ENCODE assay signal across 11 cellular contexts in genomic region chr16:76946879-76947278, GRCh38.
DNase-seq lines count a peak whose midpoint lies in the region; ATAC-seq, FAIRE-seq and TF ChIP-seq lines count a peak whose summit lies in the region.
"Had no signal": no experiment of that assay in that cellular context is flagged by ENCODE, and none has a peak within 500 bp of the region (broad histone marks: within the 10 kb centered on the region; RNA-seq: fewer than 3 reads in every experiment).

No MANE protein-coding gene starts in this region.

- DNase-seq in A549 (ENCODE audit: low read depth in 1 of 2, low spot score in 1 of 2) (peak; percentile 84 to 92), H54 (ENCODE audit: insufficient read length, low spot score) (no peak), RWPE1 (ENCODE audit: low spot score) (peak; percentile 75), head of caudate nucleus (peak in 32 of 42 donors; percentile 3 to 68 (median 30)), NCI-H774 (lab: John Stamatoyannopoulos, UW) (no peak), D341Med (ENCODE audit: low spot score) (no peak)
- DNase-seq in activated effector memory CD4-positive, alpha-beta T cell treated with Interleukin-2 at 50 U/mL for 16 hours = no peak
- DNase-seq: DND-41 had no signal

- peaks cover 19% of the 10 kb centered on the region for H3K4me1 ChIP-seq in A549
- H3K4me1 ChIP-seq: SJSA1 had no signal

- intact Hi-C loops in head of caudate nucleus (cut with DNase I) = no loop called here

- peak overlapping the region; percentile 79 for H3K4me2 ChIP-seq in A549

- peak; percentile 40 to 46; a peak in 2 of 5 replicates for TF ChIP-seq EP300 in A549 (IDR thresholded peaks at IDR 0.05)

- POLR2A ChIA-PET in A549 (lab: Yijun Ruan, JAX) = no interaction called here
- POLR2A ChIA-PET in RWPE1 (lab: Yijun Ruan, JAX; ENCODE audit: low non-redundant PET) = no interaction called here

- FAIRE-seq in A549 (lab: Jason Lieb, UNC) (peak; percentile 97), H54 (lab: Jason Lieb, UNC) (peak; percentile 62)

- H3K9me3 ChIP-seq in A549 = peaks cover 23% of the 10 kb centered on the region
- H3K9me3 ChIP-seq: SJSA1 had no signal

- peak overlapping the region; percentile 16; the same call in 1 of the 3 replicates for H3K4me3 ChIP-seq in A549
- H3K4me3 ChIP-seq: lung, SJSA1 had no signal

- TF ChIP-seq POLR2A in A549 (IDR thresholded peaks at IDR 0.05; ENCODE audit: low read length) (no peak), H54 (IDR thresholded peaks at IDR 0.05; ENCODE audit: low read depth, low read length) (no peak)

- 3% methylated on average over 3 of the region's 3 CpGs for WGBS in A549 (ENCODE audit: missing lambda C conversion rate)

- H3K27ac ChIP-seq in A549 = peak overlapping the region; percentile 77 to 89
- H3K27ac ChIP-seq in RWPE1 = no peak overlapping the region
- H3K27ac ChIP-seq: SJSA1 had no signal

- TF ChIP-seq RAD21 in A549 (conservative IDR thresholded peaks at IDR 0.05 in 1 of 2, IDR thresholded peaks at IDR 0.05 in 1 of 2) = peak in 1 of 2 experiments; percentile 27; a peak in 2 of 5 replicates

- peak; percentile 100 for ATAC-seq in A549
- no peak for ATAC-seq in GM21825 (IDR thresholded peaks at IDR 0.05; ENCODE audit: unreplicated experiment)

- CTCF ChIA-PET in A549 (lab: Yijun Ruan, JAX) (no interaction called here), RWPE1 (lab: Yijun Ruan, JAX) (no interaction called here)

- TF ChIP-seq CTCF in A549 (IDR thresholded peaks at IDR 0.05) (no peak), RWPE1 (conservative IDR thresholded peaks at IDR 0.05; ENCODE audit: low read depth) (no peak)

TF ChIP-seq in A549, 52 proteins besides CTCF, POLR2A, EP300 and RAD21 (continues in another document):
- TF ChIP-seq EHF (CRISPR knock-in tag; IDR thresholded peaks at IDR 0.05) (no peak), BCL3 (IDR thresholded peaks at IDR 0.05) (no peak), KDM1A (IDR thresholded peaks at IDR 0.05; ENCODE audit: low read depth) (no peak), EHMT2 (IDR thresholded peaks at IDR 0.05; ENCODE audit: low read depth) (no peak), HES2 (IDR thresholded peaks at IDR 0.05) (0 out of 2 replicates have a peak, but pooled peaks have one; percentile 42), HDAC2 (IDR thresholded peaks at IDR 0.05) (no peak), TP53 (CRISPR knock-in tag; IDR thresholded peaks at IDR 0.05) (no peak), HMGXB4 (CRISPR knock-in tag; IDR thresholded peaks at IDR 0.05; ENCODE audit: borderline replicate concordance) (no peak), ELK1 (IDR thresholded peaks at IDR 0.05; ENCODE audit: low read depth, low read length) (no peak), RARB (CRISPR knock-in tag; IDR thresholded peaks at IDR 0.05) (no peak), CHD2 (IDR thresholded peaks at IDR 0.05; ENCODE audit: low read length, partially characterized antibody) (no peak), ZC3H11A (IDR thresholded peaks at IDR 0.05) (no peak), CBX8 (IDR thresholded peaks at IDR 0.05) (no peak), JUN (IDR thresholded peaks at IDR 0.05) (peak; percentile 70 to 81; a peak in 3 of 5 replicates), MAZ (IDR thresholded peaks at IDR 0.05; ENCODE audit: borderline replicate concordance, low read depth, low read length) (no peak), HEYL (CRISPR knock-in tag; IDR thresholded peaks at IDR 0.05) (no peak), NFE2L2 (conservative IDR thresholded peaks at IDR 0.05; ENCODE audit: low read length) (peak; percentile 96), RCOR1 (IDR thresholded peaks at IDR 0.05; ENCODE audit: low read depth, low read length) (no peak), HOXB13 (CRISPR knock-in tag; IDR thresholded peaks at IDR 0.05; ENCODE audit: low read depth) (peak; percentile 45; the same call in 1 of the 2 replicates), ATOH8 (CRISPR knock-in tag; IDR thresholded peaks at IDR 0.05; ENCODE audit: low read depth) (no peak), SREBF2 (IDR thresholded peaks at IDR 0.05) (no peak), BHLHE40 (IDR thresholded peaks at IDR 0.05; ENCODE audit: low read depth, low read length) (no peak), NR3C1 (IDR thresholded peaks at IDR 0.05) (no peak), RFX5 (IDR thresholded peaks at IDR 0.05) (no peak), PHF8 (IDR thresholded peaks at IDR 0.05; ENCODE audit: borderline replicate concordance, low read depth) (no peak), REST (IDR thresholded peaks at IDR 0.05) (no peak), JUNB (IDR thresholded peaks at IDR 0.05) (peak; percentile 88), CBX2 (IDR thresholded peaks at IDR 0.05; ENCODE audit: borderline replicate concordance, low read depth) (no peak), HOXB5 (CRISPR knock-in tag; IDR thresholded peaks at IDR 0.05) (peak; percentile 70; the same call in 1 of the 2 replicates), MAFK (IDR thresholded peaks at IDR 0.05; ENCODE audit: partially characterized antibody) (peak; percentile 99), ZNF302 (CRISPR knock-in tag; IDR thresholded peaks at IDR 0.05) (no peak)

Comparison
In these comparisons a context has a peak if more than half of its experiments do, and no peak if none do; other contexts are left out.
1. DNase-seq: peak in A549 (2 of 2), RWPE1 (single experiment) and head of caudate nucleus (32 of 42); none in H54 (single experiment), NCI-H774 (single experiment), activated effector memory CD4-positive, alpha-beta T cell treated with Interleukin-2 at 50 U/mL for 16 hours (single experiment) and D341Med (single experiment).